ENCODE assay signal across 8 cellular contexts in the genomic region with DNA sequence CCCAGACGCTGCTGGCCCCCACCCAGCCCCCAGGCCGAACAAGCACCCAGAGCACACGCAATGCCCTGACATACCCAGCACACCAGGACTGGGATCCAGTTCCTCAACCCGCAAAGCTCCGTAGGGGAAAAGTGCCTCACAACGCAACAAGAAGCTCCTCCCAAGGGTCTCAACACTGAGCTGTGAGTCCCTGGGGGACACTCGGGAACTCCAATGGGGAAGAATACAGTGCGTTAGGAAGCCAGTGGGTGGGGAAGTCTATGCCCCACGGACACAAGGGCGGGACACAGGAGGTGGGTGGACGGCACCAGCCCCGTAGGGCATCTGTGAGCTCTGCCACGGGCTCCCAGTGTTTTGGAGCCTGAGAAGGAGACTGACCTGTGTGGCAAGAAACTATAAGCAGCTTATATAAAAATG. TPM values are rescaled to one million over a fixed set of nuclear protein-coding genes. Genes with fewer than 3 reads are reported as not detected.
A peak's percentile ranks its signal among the peaks of the same experiment; 100 is the strongest.
DNase-seq lines count a peak whose midpoint lies in the region; ATAC-seq and TF ChIP-seq lines count a peak whose summit lies in the region.

No MANE protein-coding gene starts in this region.

- peaks cover 47% of the 10 kb centered on the region for H3K4me1 ChIP-seq in CD8-positive, alpha-beta memory T cell (ENCODE audit: insufficient read depth, low read length)
- H3K4me1 ChIP-seq in IMR-90 (ENCODE audit: control insufficient read depth, insufficient read depth, low read length) (peaks cover 23% of the 10 kb centered on the region), body of pancreas (peaks cover 40% of the 10 kb centered on the region)

- peak overlapping the region; percentile 14 for H3K27ac ChIP-seq in CD8-positive, alpha-beta memory T cell (ENCODE audit: low read depth, low read length)
- H3K27ac ChIP-seq in IMR-90 (ENCODE audit: insufficient read depth, low read length): no peak overlapping the region
- H3K27ac ChIP-seq in body of pancreas: peak overlapping the region in 3 of 4 donors; percentile 28 to 99 (median 98)

- peak overlapping the region; percentile 74; the same call in 1 of the 2 replicates for H3K23ac ChIP-seq in IMR-90 (ENCODE audit: low read depth, low read length)

- peaks cover 24% of the 10 kb centered on the region for H3K9me1 ChIP-seq in IMR-90 (ENCODE audit: insufficient read depth, low read length)

- peak overlapping the region; percentile 56 to 84 (median 73) for H3K4me3 Mint-ChIP-seq in CD8-positive, alpha-beta memory T cell
- peak overlapping the region; percentile 81 for H3K4me3 Mint-ChIP-seq in nephron progenitor cell

- no peaks in the 10 kb centered on the region for H3K27me3 ChIP-seq in CD8-positive, alpha-beta memory T cell (ENCODE audit: insufficient read depth, low read length, poor library complexity, severe bottlenecking)
- H3K27me3 ChIP-seq in IMR-90 (ENCODE audit: control insufficient read depth, insufficient read depth, low read length): no peaks in the 10 kb centered on the region
- H3K27me3 ChIP-seq in body of pancreas: no peaks in the 10 kb centered on the region

- H2AK5ac ChIP-seq in IMR-90 (ENCODE audit: low read depth, low read length): no peak overlapping the region

- peak overlapping the region; percentile 85 for H2AK9ac ChIP-seq in IMR-90 (replicated peaks; ENCODE audit: low read depth, low read length, poor library complexity)

- in situ Hi-C loops in IMR-90 (cut with MboI; ENCODE audit: low sequenced_read_pairs): no loop called here

- WGBS in IMR-90 (ENCODE audit: extremely low coverage in 2 of 2, insufficient read length in 1 of 2), 2 experiments: 0% methylated on average over 1 of the region's 13 CpGs; no CpG with 5 or more reads in 1 of the 2 experiments
- 62 to 72% methylated on average over 6 to 13 of the region's 13 CpGs for WGBS in body of pancreas, 2 donors

- dilution Hi-C loops in IMR-90 (cut with HindIII; ENCODE audit: low sequenced_read_pairs, unreplicated experiment): no loop called here

- no peak for TF ChIP-seq RAD21 in IMR-90 (IDR thresholded peaks at IDR 0.05; ENCODE audit: low read length)

- H3K36me3 ChIP-seq in CD8-positive, alpha-beta memory T cell (ENCODE audit: insufficient read depth, low read length): no peaks in the 10 kb centered on the region
- peaks cover 15% of the 10 kb centered on the region for H3K36me3 ChIP-seq in IMR-90 (ENCODE audit: control insufficient read depth, insufficient read depth, low read length)
- H3K36me3 ChIP-seq in body of pancreas (replicated peaks in 1 of 2; ENCODE audit: insufficient read depth in 1 of 2, low read depth in 2 of 2): no peaks in the 10 kb centered on the region

- peak overlapping the region; percentile 26 to 97 (median 88) for H3K27ac Mint-ChIP-seq in CD8-positive, alpha-beta memory T cell
- peak overlapping the region; percentile 19 for H3K27ac Mint-ChIP-seq in nephron progenitor cell

- BruUV-seq in IMR-90 (replicated peaks; lab: Mats Ljungman, UMichigan): no TSS peak

- POLR2A ChIA-PET in CD8-positive, alpha-beta memory T cell (lab: Charles Lee): no interaction called here
- POLR2A ChIA-PET in IMR-90 (lab: Charles Lee; ENCODE audit: unreplicated experiment): interaction anchor here (0.5 kb wide), 1 partner anchor 50 kb away, joined by 20 read pairs; no protein-coding TSS in a partner anchor

- H3K36me3 Mint-ChIP-seq in CD8-positive, alpha-beta memory T cell: peaks cover 0 to 32% (median 0%) of the 10 kb centered on the region in 3 donors
- peaks cover 1% of the 10 kb centered on the region for H3K36me3 Mint-ChIP-seq in nephron progenitor cell (ENCODE audit: low read depth)

- TF ChIP-seq POLR2A in IMR-90 (IDR thresholded peaks at IDR 0.05; ENCODE audit: low read depth, low read length): no peak
- no peak for TF ChIP-seq POLR2A in body of pancreas (IDR thresholded peaks at IDR 0.05)

- H2BK15ac ChIP-seq in IMR-90 (ENCODE audit: low read depth, low read length): no peak overlapping the region

- H2BK20ac ChIP-seq in IMR-90 (ENCODE audit: low read depth, low read length): no peak overlapping the region

- no peak overlapping the region for H3K18ac ChIP-seq in IMR-90 (ENCODE audit: low read depth, low read length)

- H3K27me3 Mint-ChIP-seq in CD8-positive, alpha-beta memory T cell: no peaks in the 10 kb centered on the region
- H3K27me3 Mint-ChIP-seq in nephron progenitor cell (ENCODE audit: low read depth, poor library complexity): peaks cover 3% of the 10 kb centered on the region

- H3K9me3 ChIP-seq in CD8-positive, alpha-beta memory T cell (ENCODE audit: low read length): no peaks in the 10 kb centered on the region
- H3K9me3 ChIP-seq in IMR-90 (ENCODE audit: control insufficient read depth, insufficient read depth, low read length) (no peaks in the 10 kb centered on the region), body of pancreas (no peaks in the 10 kb centered on the region)

- peak overlapping the region; percentile 82 for H3K4me2 ChIP-seq in IMR-90 (ENCODE audit: low read depth, low read length)

- no peaks in the 10 kb centered on the region for H3K9me3 Mint-ChIP-seq in CD8-positive, alpha-beta memory T cell
- no peaks in the 10 kb centered on the region for H3K9me3 Mint-ChIP-seq in nephron progenitor cell

- H3K14ac ChIP-seq in IMR-90 (replicated peaks; ENCODE audit: low read depth, low read length): 0 out of 2 replicates have a peak overlapping the region, but pooled peaks have one; percentile 14

- intact Hi-C loops in IMR-90 (cut with micrococcal nuclease) (no loop called here), body of pancreas (cut with DNase I) (no loop called here)

- H2AFZ ChIP-seq in IMR-90 (replicated peaks; ENCODE audit: low read length, poor library complexity): peak overlapping the region; percentile 8

- H3K4ac ChIP-seq in IMR-90 (ENCODE audit: low read depth, low read length): 0 out of 2 replicates have a peak overlapping the region, but pooled peaks have one; percentile 19

- TF ChIP-seq CTCF in IMR-90 (conservative IDR thresholded peaks at IDR 0.05; ENCODE audit: low read depth, low read length) (no peak), body of pancreas (IDR thresholded peaks at IDR 0.05) (no peak), nephron progenitor cell (IDR thresholded peaks at IDR 0.05) (no peak)

- no peak overlapping the region for H2BK120ac ChIP-seq in IMR-90 (ENCODE audit: low read depth, low read length)

- peaks cover 22 to 61% of the 10 kb centered on the region in 2 experiments for H3K79me1 ChIP-seq in IMR-90 (ENCODE audit: low read depth in 1 of 2, low read length in 2 of 2)

- CTCF ChIA-PET in CD8-positive, alpha-beta memory T cell (lab: Charles Lee): interaction anchor here (1.0 to 1.2 kb wide), 2 partner anchors 29 to 139 kb away, joined by 3 to 4 read pairs; no protein-coding TSS in a partner anchor
- CTCF ChIA-PET in IMR-90 (lab: Yijun Ruan, JAX): no interaction called here

- H3K56ac ChIP-seq in IMR-90 (ENCODE audit: extremely low read depth, insufficient read depth, low read length): no peak overlapping the region

- peak overlapping the region; percentile 18; the same call in 1 of the 2 replicates for H3K9ac ChIP-seq in IMR-90 (ENCODE audit: low read depth, low read length)

- no peak overlapping the region for H4K5ac ChIP-seq in IMR-90 (ENCODE audit: low read depth, low read length)

- H4K20me1 ChIP-seq in IMR-90 (ENCODE audit: insufficient read depth, low read length): peaks cover 34% of the 10 kb centered on the region

- ATAC-seq in IMR-90 (ENCODE audit: low read depth) (no peak), body of pancreas (no peak), GM18861 (IDR thresholded peaks at IDR 0.05; ENCODE audit: unreplicated experiment) (no peak), GM18867 (IDR thresholded peaks at IDR 0.05; ENCODE audit: unreplicated experiment) (no peak)

- no peak for DNase-seq in CD8-positive, alpha-beta memory T cell
- DNase-seq in IMR-90 (no peak), body of pancreas (no peak), nephron progenitor cell (no peak), GF-D8 (lab: John Stamatoyannopoulos, UW) (no peak), NCI-H1048 (lab: John Stamatoyannopoulos, UW) (no peak)

- H4K8ac ChIP-seq in IMR-90 (ENCODE audit: low read depth in 2 of 2, low read length in 2 of 2): no peak overlapping the region

- peaks cover 31 to 52% (median 39%) of the 10 kb centered on the region in 3 donors for H3K4me1 Mint-ChIP-seq in CD8-positive, alpha-beta memory T cell
- H3K4me1 Mint-ChIP-seq in nephron progenitor cell: peaks cover 55% of the 10 kb centered on the region

- peak overlapping the region; percentile 12 for H3K4me3 ChIP-seq in CD8-positive, alpha-beta memory T cell (ENCODE audit: low read length)
- H3K4me3 ChIP-seq in IMR-90 (ENCODE audit: insufficient read depth, low read depth, low read length): 0 out of 2 replicates have a peak overlapping the region, but pooled peaks have one; percentile 4
- no peak overlapping the region for H3K4me3 ChIP-seq in body of pancreas

- H4K91ac ChIP-seq in IMR-90 (ENCODE audit: insufficient read depth, low read depth, low read length): no peak overlapping the region

- H2BK5ac ChIP-seq in IMR-90 (ENCODE audit: low read depth, low read length, poor library complexity, severe bottlenecking): no peak overlapping the region

RNA-seq across cellular contexts. Expression of gene DEAF1, which starts 1.6 kb away (rescaled TPM):
- total RNA-seq in CD8-positive, alpha-beta memory T cell: 10 to 100 TPM; 52.1 to 54.6 TPM
- polyA plus RNA-seq in CD8-positive, alpha-beta memory T cell: 36.3 TPM
- total RNA-seq in IMR-90 (2012; rRNA removed): 21.7 and 22.9 TPM in 2 replicates
- polyA plus RNA-seq in IMR-90 (2012; rRNA removed): 31.6 and 35.8 TPM in 2 replicates
- polyA plus RNA-seq in IMR-90 (2012; cell fraction: cytosol; rRNA removed): 17.5 and 37.5 TPM in 2 replicates
- polyA plus RNA-seq in IMR-90 (2012; cell fraction: nucleus; rRNA removed; ENCODE audit: low replicate concordance): 40.0 and 55.2 TPM in 2 replicates
- 10 to 100 TPM; 15.8 to 28.0 TPM for total RNA-seq in body of pancreas

RNA-seq across cellular contexts. Expression of gene TMEM80, which starts 2.2 kb away (rescaled TPM):
- total RNA-seq in CD8-positive, alpha-beta memory T cell: 10 to 100 TPM; 10.3 to 13.4 TPM
- polyA plus RNA-seq in CD8-positive, alpha-beta memory T cell: 27.8 TPM
- total RNA-seq in IMR-90 (2012; rRNA removed) (5.0 and 5.6 TPM in 2 replicates), body of pancreas (10 to 100 TPM; 21.8 to 36.3 TPM)
- polyA plus RNA-seq in IMR-90 (2012; rRNA removed): 21.2 and 21.7 TPM in 2 replicates
- polyA plus RNA-seq in IMR-90 (2012; cell fraction: cytosol; rRNA removed): 19.5 and 33.5 TPM in 2 replicates
- 64.5 and 66.3 TPM in 2 replicates for polyA plus RNA-seq in IMR-90 (2012; cell fraction: nucleus; rRNA removed; ENCODE audit: low replicate concordance)

RNA-seq across cellular contexts. Expression of gene EPS8L2, which starts 12.6 kb away (rescaled TPM):
- total RNA-seq in CD8-positive, alpha-beta memory T cell: 1 to 10 TPM; 7.0 to 7.8 TPM
- 22.9 TPM for polyA plus RNA-seq in CD8-positive, alpha-beta memory T cell
- total RNA-seq in IMR-90 (2012; rRNA removed): 12.2 and 17.2 TPM in 2 replicates
- polyA plus RNA-seq in IMR-90 (2012; rRNA removed): 38.7 and 39.4 TPM in 2 replicates
- 16.2 and 26.2 TPM in 2 replicates for polyA plus RNA-seq in IMR-90 (2012; cell fraction: cytosol; rRNA removed)
- polyA plus RNA-seq in IMR-90 (2012; cell fraction: nucleus; rRNA removed; ENCODE audit: low replicate concordance): 206 and 443 TPM in 2 replicates
- 100 to 1,000 TPM; 126 to 153 TPM for total RNA-seq in body of pancreas

RNA-seq across cellular contexts. Expression of gene TALDO1, which starts 53.8 kb away (rescaled TPM):
- 100 to 1,000 TPM; 245 to 246 TPM for total RNA-seq in CD8-positive, alpha-beta memory T cell
- 184 TPM for polyA plus RNA-seq in CD8-positive, alpha-beta memory T cell
- total RNA-seq in IMR-90 (2012; rRNA removed): 147 and 156 TPM in 2 replicates
- 210 and 228 TPM in 2 replicates for polyA plus RNA-seq in IMR-90 (2012; rRNA removed)
- 201 and 282 TPM in 2 replicates for polyA plus RNA-seq in IMR-90 (2012; cell fraction: cytosol; rRNA removed)
- polyA plus RNA-seq in IMR-90 (2012; cell fraction: nucleus; rRNA removed; ENCODE audit: low replicate concordance): 134 and 144 TPM in 2 replicates
- total RNA-seq in body of pancreas: 100 to 1,000 TPM in 1 of 2 donors, 10 to 100 TPM in 1; 78.9 to 119 TPM

RNA-seq across cellular contexts. Expression of gene DRD4, which starts 56.4 kb away (rescaled TPM):
- total RNA-seq in CD8-positive, alpha-beta memory T cell: under 1 TPM; 0.22 to 0.31 TPM
- not detected for polyA plus RNA-seq in CD8-positive, alpha-beta memory T cell
- total RNA-seq in IMR-90 (2012; rRNA removed) (not detected in 2 replicates), body of pancreas (1 to 10 TPM in 1 of 2 donors, not detected in 1; 3.0 TPM)
- polyA plus RNA-seq in IMR-90 (2012; rRNA removed): not detected in 2 replicates
- polyA plus RNA-seq in IMR-90 (2012; cell fraction: cytosol; rRNA removed): 0.05 TPM in 1 of 2 replicates, not detected in the other
- 0.34 and 1.1 TPM in 2 replicates for polyA plus RNA-seq in IMR-90 (2012; cell fraction: nucleus; rRNA removed; ENCODE audit: low replicate concordance)

Comparison
In these comparisons a context has a peak if more than half of its experiments do, and no peak if none do; other contexts are left out.
1. H3K4me3 ChIP-seq: peak in CD8-positive, alpha-beta memory T cell (single experiment) and IMR-90 (single experiment); none in body of pancreas (0 of 2).